In the genomic region with DNA sequence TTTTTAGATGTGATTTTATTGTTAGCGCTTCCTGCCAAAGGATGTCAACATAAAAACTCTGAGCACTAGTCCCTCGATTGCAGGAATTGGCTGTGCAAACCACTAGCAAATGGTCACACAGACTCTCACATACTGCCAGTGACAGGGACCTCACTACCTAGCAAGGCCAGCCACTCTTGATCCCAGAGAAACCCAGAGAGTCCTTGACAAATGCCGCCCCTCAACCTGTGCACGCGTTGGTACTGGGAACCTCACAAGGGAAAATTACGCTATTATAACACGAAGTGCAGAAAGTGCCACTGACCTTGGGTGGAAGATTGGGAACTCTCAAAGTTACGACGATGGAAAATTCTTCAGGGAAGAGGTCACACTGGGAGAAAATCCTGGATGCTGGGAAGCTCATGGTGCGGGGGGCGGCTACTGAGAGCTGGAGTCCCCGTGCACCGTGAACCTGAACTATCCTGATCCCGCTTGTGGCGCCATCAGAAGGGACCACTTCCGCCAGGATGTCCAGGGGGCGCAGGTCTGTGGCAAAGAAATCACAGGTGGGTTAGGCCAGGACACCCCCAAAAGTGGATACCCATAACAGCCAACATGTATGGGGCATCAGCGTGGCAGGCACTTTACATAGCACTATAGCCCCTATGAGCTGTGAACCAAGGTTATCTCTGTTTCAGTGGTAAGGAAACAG, we compare ENCODE assay signal across 30 cellular contexts. TPM values are rescaled to one million over a fixed set of nuclear protein-coding genes. Genes with fewer than 3 reads are reported as not detected.
"Had no signal": no experiment of that assay in that cellular context is flagged by ENCODE, and none has a peak within 500 bp of the region (broad histone marks: within the 10 kb centered on the region; RNA-seq: fewer than 3 reads in every experiment).

No MANE protein-coding gene starts in this region.

- H3K9me3 ChIP-seq: pancreas, prostate gland, right lobe of liver had no signal

- FAIRE-seq: frontal cortex, islet of Langerhans, pancreas had no signal

- H3K9ac ChIP-seq: neural progenitor cell had no signal

- ATAC-seq: left lobe of liver, pancreas had no signal

- DNase-seq: effector CD4-positive, alpha-beta T cell; heart left ventricle; hypothalamus; mesenchymal stem cell; midbrain; occipital lobe; pancreas; retina; right lobe of liver; stimulated activated CD4-positive, alpha-beta T cell treated with anti-CD3 and anti-CD28 coated beads, Interleukin-15, amount 100 ng/mL, for 24 hours; stimulated activated CD4-positive, alpha-beta T cell treated with anti-CD3 and anti-CD28 coated beads, Interleukin-1b, Interleukin-23, amount 100 ng/mL, for 48 hours; stimulated activated CD4-positive, alpha-beta T cell treated with anti-CD3 and anti-CD28 coated beads, Interleukin-4, amount 100 ng/mL, for 24 hours; stimulated activated naive CD4-positive, alpha-beta T cell; stomach; substantia nigra; uterus had no signal

- H3K9me3 Mint-ChIP-seq: natural killer cell treated with Interleukin-12 subunit alpha and Interleukin-12 subunit beta and Interleukin-15 and Interleukin-18, amount 100 ng/mL, for 72 hours had no signal

- H3K27me3 ChIP-seq: neural progenitor cell, pancreas, right lobe of liver, uterus had no signal

- H3K4me1 ChIP-seq: neural progenitor cell, pancreas, prostate gland, right lobe of liver, stomach, uterus had no signal

- H3K4me3 ChIP-seq: coronary artery, heart left ventricle, neural progenitor cell, pancreas, prostate gland, right lobe of liver, stomach, uterus had no signal

- H3K4me1 Mint-ChIP-seq: neural progenitor cell had no signal

- H3K36me3 ChIP-seq: heart left ventricle, neural progenitor cell, pancreas, prostate gland, right lobe of liver, stomach, uterus had no signal

- H3K27ac Mint-ChIP-seq: natural killer cell treated with Interleukin-12 subunit alpha and Interleukin-12 subunit beta and Interleukin-15 and Interleukin-18, amount 100 ng/mL, for 72 hours; neural progenitor cell; type B pancreatic cell had no signal

- H3K27ac ChIP-seq: coronary artery, heart left ventricle, neural progenitor cell, pancreas, prostate gland, right lobe of liver, stomach, uterus had no signal

- H2AFZ ChIP-seq: neural progenitor cell had no signal

- H3K4me3 Mint-ChIP-seq: natural killer cell treated with Interleukin-12 subunit alpha and Interleukin-12 subunit beta and Interleukin-15 and Interleukin-18, amount 100 ng/mL, for 72 hours; neural progenitor cell; type B pancreatic cell had no signal

- H3K4me2 ChIP-seq: neural progenitor cell had no signal

RNA-seq across cellular contexts. Expression of a gene that starts 5.9 kb away (rescaled TPM):
- total RNA-seq: chondrocyte; dermis microvascular lymphatic vessel endothelial cell; fibroblast of lung; frontal cortex; glomerular endothelial cell; heart left ventricle; left lobe of liver; natural killer cell treated with Interleukin-12 subunit alpha and Interleukin-12 subunit beta and Interleukin-15 and Interleukin-18, amount 100 ng/mL, for 72 hours; occipital lobe; pancreas; prostate gland; right lobe of liver; stomach; uterus had no signal
- polyA plus RNA-seq: esophagus, fibroblast of lung, heart left ventricle, pancreas, stomach, thymus had no signal

RNA-seq across cellular contexts. Expression of a gene that starts 9.0 kb away (rescaled TPM):
- total RNA-seq: chondrocyte; dermis microvascular lymphatic vessel endothelial cell; fibroblast of lung; frontal cortex; glomerular endothelial cell; heart left ventricle; left lobe of liver; natural killer cell treated with Interleukin-12 subunit alpha and Interleukin-12 subunit beta and Interleukin-15 and Interleukin-18, amount 100 ng/mL, for 72 hours; occipital lobe; pancreas; prostate gland; right lobe of liver; stomach; uterus had no signal
- polyA plus RNA-seq: esophagus, fibroblast of lung, heart left ventricle, pancreas, stomach, thymus had no signal

RNA-seq across cellular contexts. Expression of a gene that starts 12.8 kb away (rescaled TPM):
- total RNA-seq: chondrocyte; dermis microvascular lymphatic vessel endothelial cell; fibroblast of lung; frontal cortex; glomerular endothelial cell; heart left ventricle; left lobe of liver; natural killer cell treated with Interleukin-12 subunit alpha and Interleukin-12 subunit beta and Interleukin-15 and Interleukin-18, amount 100 ng/mL, for 72 hours; occipital lobe; pancreas; prostate gland; right lobe of liver; stomach; uterus had no signal
- polyA plus RNA-seq: esophagus, fibroblast of lung, heart left ventricle, pancreas, thymus had no signal

RNA-seq across cellular contexts. Expression of a gene that starts 16.3 kb away (rescaled TPM):
- total RNA-seq: chondrocyte; dermis microvascular lymphatic vessel endothelial cell; fibroblast of lung; frontal cortex; glomerular endothelial cell; heart left ventricle; left lobe of liver; natural killer cell treated with Interleukin-12 subunit alpha and Interleukin-12 subunit beta and Interleukin-15 and Interleukin-18, amount 100 ng/mL, for 72 hours; occipital lobe; pancreas; prostate gland; right lobe of liver; stomach; uterus had no signal
- polyA plus RNA-seq: esophagus, fibroblast of lung, heart left ventricle, pancreas, stomach, thymus had no signal

RNA-seq across cellular contexts. Expression of a gene that starts 24.7 kb away (rescaled TPM):
- total RNA-seq: chondrocyte; dermis microvascular lymphatic vessel endothelial cell; fibroblast of lung; frontal cortex; glomerular endothelial cell; heart left ventricle; left lobe of liver; natural killer cell treated with Interleukin-12 subunit alpha and Interleukin-12 subunit beta and Interleukin-15 and Interleukin-18, amount 100 ng/mL, for 72 hours; occipital lobe; pancreas; prostate gland; right lobe of liver; stomach; uterus had no signal
- polyA plus RNA-seq: esophagus, fibroblast of lung, heart left ventricle, pancreas, stomach, thymus had no signal
